10 cellular contexts compared by ENCODE assay signal in genomic region chr2:241561811-241562210, GRCh38. TPM values are rescaled to one million over a fixed set of nuclear protein-coding genes. Genes with fewer than 3 reads are reported as not detected.
DNase-seq lines count a peak whose midpoint lies in the region; ATAC-seq and TF ChIP-seq lines count a peak whose summit lies in the region.
"Had no signal": no experiment of that assay in that cellular context is flagged by ENCODE, and none has a peak within 500 bp of the region (broad histone marks: within the 10 kb centered on the region; RNA-seq: fewer than 3 reads in every experiment).

No MANE protein-coding gene starts in this region.

- no peak for TF ChIP-seq CTCF in SK-N-SH (IDR thresholded peaks at IDR 0.05)

- H3K27ac Mint-ChIP-seq in T-cell = no peak overlapping the region
- H3K27ac Mint-ChIP-seq in effector memory CD8-positive, alpha-beta T cell = no peak overlapping the region

- H4K91ac ChIP-seq in neuronal stem cell (ENCODE audit: low read depth, low read length, poor library complexity) = no peak overlapping the region

- H3K27me3 Mint-ChIP-seq in T-cell = peaks cover 20 to 32% of the 10 kb centered on the region in 2 donors
- H3K27me3 Mint-ChIP-seq in effector memory CD8-positive, alpha-beta T cell = peaks cover 19 to 50% of the 10 kb centered on the region in 2 donors

- H3K4me3 ChIP-seq in SK-N-SH (ENCODE audit: low read depth in 2 of 2, low read length in 1 of 2) (no peak overlapping the region), neuronal stem cell (ENCODE audit: low read length in 2 of 2) (no peak overlapping the region)

- TF ChIP-seq RAD21 in SK-N-SH (IDR thresholded peaks at IDR 0.05; ENCODE audit: low read length) = no peak

- POLR2A ChIA-PET in SK-N-SH (lab: Yijun Ruan, JAX) (no interaction called here), T-cell (lab: Charles Lee) (no interaction called here)

- ATAC-seq in T-cell (replicated peaks in 1 of 4) (no peak), GM19452 (IDR thresholded peaks at IDR 0.05; ENCODE audit: unreplicated experiment) (no peak)
- no peak for ATAC-seq in effector memory CD8-positive, alpha-beta T cell (replicated peaks)

- H3K4me1 ChIP-seq in SK-N-SH (ENCODE audit: control insufficient read depth in 1 of 2, insufficient read depth in 2 of 2, low read depth in 1 of 2, low read length in 1 of 2) = peaks cover 0 to 29% of the 10 kb centered on the region in 2 experiments; a peak in 1 of 4 replicates
- peaks cover 4 to 5% of the 10 kb centered on the region in 2 donors for H3K4me1 ChIP-seq in neuronal stem cell (ENCODE audit: control insufficient read depth in 2 of 2, insufficient read depth in 1 of 2, low read depth in 1 of 2, low read length in 2 of 2)

- H3K14ac ChIP-seq in neuronal stem cell (ENCODE audit: low read length) = no peak overlapping the region

- peaks cover 8% of the 10 kb centered on the region for H3K79me1 ChIP-seq in neuronal stem cell (ENCODE audit: low read depth, low read length)

- H2BK15ac ChIP-seq in neuronal stem cell (ENCODE audit: low read length) = no peak overlapping the region

- H3K36me3 Mint-ChIP-seq in T-cell = peaks cover 6% of the 10 kb centered on the region
- no peaks in the 10 kb centered on the region for H3K36me3 Mint-ChIP-seq in effector memory CD8-positive, alpha-beta T cell (ENCODE audit: insufficient read depth)

- peaks cover 0 to 12% (median 5%) of the 10 kb centered on the region in 3 donors for H3K9me3 Mint-ChIP-seq in T-cell
- H3K9me3 Mint-ChIP-seq in effector memory CD8-positive, alpha-beta T cell = peaks cover 0 to 6% of the 10 kb centered on the region in 2 donors

- no peak overlapping the region for H2BK5ac ChIP-seq in neuronal stem cell (ENCODE audit: low read length)

- H3K36me3 ChIP-seq in SK-N-SH (replicated peaks in 1 of 2; ENCODE audit: control insufficient read depth in 1 of 2, insufficient read depth in 2 of 2, low read length in 1 of 2) (no peaks in the 10 kb centered on the region), neuronal stem cell (replicated peaks in 1 of 2; ENCODE audit: control insufficient read depth in 2 of 2, insufficient read depth in 2 of 2, low read length in 2 of 2) (no peaks in the 10 kb centered on the region)
- H3K36me3 ChIP-seq: neutrophil had no signal

- no peak for TF ChIP-seq EP300 in SK-N-SH (IDR thresholded peaks at IDR 0.05; ENCODE audit: borderline replicate concordance in 1 of 2, low read depth in 1 of 2, low read length in 1 of 2)

- H3K79me2 ChIP-seq in SK-N-SH (ENCODE audit: insufficient read depth) = no peaks in the 10 kb centered on the region

- H3K4me3 Mint-ChIP-seq in T-cell = no peak overlapping the region
- no peak overlapping the region for H3K4me3 Mint-ChIP-seq in effector memory CD8-positive, alpha-beta T cell

- H2AK5ac ChIP-seq in neuronal stem cell (ENCODE audit: low read depth, low read length) = peak overlapping the region; percentile 63

- H3F3A ChIP-seq in SK-N-SH (replicated peaks; ENCODE audit: insufficient read depth) = peaks cover 2% of the 10 kb centered on the region

- H3K18ac ChIP-seq in neuronal stem cell (ENCODE audit: low read length) = no peak overlapping the region

- no peaks in the 10 kb centered on the region for H4K20me1 ChIP-seq in SK-N-SH (ENCODE audit: insufficient read depth)

- H3K9me2 ChIP-seq in SK-N-SH = no peaks in the 10 kb centered on the region

- H3K27ac ChIP-seq in SK-N-SH (ENCODE audit: low read depth in 2 of 2, low read length in 1 of 2) = no peak overlapping the region
- no peak overlapping the region for H3K27ac ChIP-seq in neuronal stem cell (replicated peaks; ENCODE audit: low read length)
- H3K27ac ChIP-seq: neutrophil had no signal

- no peak overlapping the region for H4K8ac ChIP-seq in neuronal stem cell (ENCODE audit: low read depth, low read length)

- H3K4ac ChIP-seq in neuronal stem cell (ENCODE audit: low read length) = no peak overlapping the region

- CTCF ChIA-PET in SK-N-SH (lab: Yijun Ruan, JAX) (no interaction called here), T-cell (lab: Charles Lee) (no interaction called here)

- peaks cover 0 to 11% (median 8%) of the 10 kb centered on the region in 3 donors for H3K4me1 Mint-ChIP-seq in T-cell
- H3K4me1 Mint-ChIP-seq in effector memory CD8-positive, alpha-beta T cell (ENCODE audit: low read depth in 2 of 2) = peaks cover 0 to 5% of the 10 kb centered on the region in 2 donors

- no peak overlapping the region for H2BK120ac ChIP-seq in neuronal stem cell (ENCODE audit: low read depth, low read length)

- 6% methylated on average over 12 of the region's 18 CpGs for WGBS in SK-N-SH (ENCODE audit: low lambda C conversion rate)
- WGBS in neuronal stem cell (ENCODE audit: extremely low coverage in 2 of 2, insufficient read length in 2 of 2, insufficient replicate concordance in 1 of 2), 2 donors = no CpG with 5 or more reads among the region's 18 CpGs

- H3K4me2 ChIP-seq in SK-N-SH (no peak overlapping the region; the same call in 1 of the 2 replicates), neuronal stem cell (ENCODE audit: insufficient read depth, low read length, poor library complexity, severe bottlenecking) (no peak overlapping the region)

- H2BK12ac ChIP-seq in neuronal stem cell (ENCODE audit: low read length) = no peak overlapping the region

- H3K9ac ChIP-seq in SK-N-SH (no peak overlapping the region), neuronal stem cell (ENCODE audit: low read depth, low read length, poor library complexity) (no peak overlapping the region)

- DNase-seq in Ammon's horn (ENCODE audit: low spot score) (peak; percentile 85), SK-N-SH (peak; percentile 76), fibroblast of peridontal ligament (ENCODE audit: extremely low read depth) (peak; percentile 64), neuronal stem cell (ENCODE audit: low spot score) (no peak), T-cell (no peak), OCI-M1 (lab: John Stamatoyannopoulos, UW) (no peak)
- DNase-seq in effector memory CD8-positive, alpha-beta T cell = no peak
- DNase-seq: NCI-H774 had no signal

- H3K9me3 ChIP-seq in SK-N-SH (peaks cover 9% of the 10 kb centered on the region; the same call in 1 of the 2 replicates), neuronal stem cell (replicated peaks in 1 of 2; ENCODE audit: control insufficient read depth in 2 of 2, insufficient read depth in 1 of 2, low read depth in 1 of 2, low read length in 2 of 2) (peaks cover 6 to 16% of the 10 kb centered on the region in 2 donors)
- H3K9me3 ChIP-seq: neutrophil had no signal

- no peak overlapping the region for H3K23ac ChIP-seq in neuronal stem cell (ENCODE audit: low read depth, low read length, poor library complexity)

- H2AFZ ChIP-seq in SK-N-SH (ENCODE audit: low read depth) = no peak overlapping the region
- peak overlapping the region; percentile 40 for H2AFZ ChIP-seq in neuronal stem cell (ENCODE audit: low read length)

- H3K27me3 ChIP-seq in SK-N-SH (ENCODE audit: insufficient read depth) (peaks cover 8% of the 10 kb centered on the region; the same call in 1 of the 2 replicates), neuronal stem cell (ENCODE audit: control insufficient read depth in 3 of 3, insufficient read depth in 3 of 3, low read depth in 1 of 3, low read length in 3 of 3) (peaks cover 4 to 36% (median 23%) of the 10 kb centered on the region in 3 experiments)

TF ChIP-seq in SK-N-SH, 30 proteins besides CTCF, POLR2A, EP300 and RAD21:
- TF ChIP-seq NFIC (IDR thresholded peaks at IDR 0.05; ENCODE audit: borderline replicate concordance) = peak; percentile 44; the same call in 1 of the 2 replicates
- no peak for TF ChIP-seq FOXM1 (IDR thresholded peaks at IDR 0.05; ENCODE audit: low read depth)
- no peak for TF ChIP-seq NRF1 (IDR thresholded peaks at IDR 0.05; ENCODE audit: low read depth, low read length)
- TF ChIP-seq, protein P1, sequence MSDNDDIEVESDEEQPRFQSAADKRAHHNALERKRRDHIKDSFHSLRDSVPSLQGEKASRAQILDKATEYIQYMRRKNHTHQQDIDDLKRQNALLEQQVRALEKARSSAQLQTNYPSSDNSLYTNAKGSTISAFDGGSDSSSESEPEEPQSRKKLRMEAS (IDR thresholded peaks at IDR 0.05; ENCODE audit: low read depth) = peak; percentile 33; the same call in 1 of the 2 replicates
- TF ChIP-seq FOSL2 (IDR thresholded peaks at IDR 0.05; ENCODE audit: borderline replicate concordance, low read depth) = peak; percentile 55; the same call in 1 of the 2 replicates

RNA-seq across cellular contexts. Expression of gene BOK, which starts 3.3 kb away (rescaled TPM):
- polyA plus RNA-seq in SK-N-SH (2012; rRNA removed) = 1.7 and 1.9 TPM in 2 replicates
- 0.62 and 1.3 TPM in 2 replicates for polyA plus RNA-seq in SK-N-SH (2012; cell fraction: cytosol; rRNA removed)
- polyA plus RNA-seq in SK-N-SH (2012; cell fraction: nucleus; rRNA removed) = 2.8 and 3.1 TPM in 2 replicates
- polyA plus RNA-seq in neuronal stem cell (2013, experiment 1 of 2) = 5.1 TPM
- polyA plus RNA-seq in neuronal stem cell (2013, experiment 2 of 2) = 4.7 TPM
- total RNA-seq in T-cell = under 1 TPM in 3 of 5 donors, not detected in 2; 0.20 to 0.89 (median 0.35) TPM

RNA-seq across cellular contexts. Expression of gene STK25, which starts 53.4 kb away (rescaled TPM):
- polyA plus RNA-seq in SK-N-SH (2012; rRNA removed) = 236 and 268 TPM in 2 replicates
- 94.5 and 143 TPM in 2 replicates for polyA plus RNA-seq in SK-N-SH (2012; cell fraction: cytosol; rRNA removed)
- polyA plus RNA-seq in SK-N-SH (2012; cell fraction: nucleus; rRNA removed) = 855 and 923 TPM in 2 replicates
- 129 TPM for polyA plus RNA-seq in neuronal stem cell (2013, experiment 1 of 2)
- 118 TPM for polyA plus RNA-seq in neuronal stem cell (2013, experiment 2 of 2)
- 100 to 1,000 TPM; 113 to 199 (median 193) TPM for total RNA-seq in T-cell

Comparison
In these comparisons a context has a peak if more than half of its experiments do, and no peak if none do; other contexts are left out.
1. DNase-seq: peak in Ammon's horn (single experiment), SK-N-SH (single experiment) and fibroblast of peridontal ligament (single experiment); none in neuronal stem cell (single experiment), T-cell (0 of 34), OCI-M1 (single experiment) and effector memory CD8-positive, alpha-beta T cell (0 of 3).